8 cellular contexts compared by ENCODE assay signal in the genomic region with DNA sequence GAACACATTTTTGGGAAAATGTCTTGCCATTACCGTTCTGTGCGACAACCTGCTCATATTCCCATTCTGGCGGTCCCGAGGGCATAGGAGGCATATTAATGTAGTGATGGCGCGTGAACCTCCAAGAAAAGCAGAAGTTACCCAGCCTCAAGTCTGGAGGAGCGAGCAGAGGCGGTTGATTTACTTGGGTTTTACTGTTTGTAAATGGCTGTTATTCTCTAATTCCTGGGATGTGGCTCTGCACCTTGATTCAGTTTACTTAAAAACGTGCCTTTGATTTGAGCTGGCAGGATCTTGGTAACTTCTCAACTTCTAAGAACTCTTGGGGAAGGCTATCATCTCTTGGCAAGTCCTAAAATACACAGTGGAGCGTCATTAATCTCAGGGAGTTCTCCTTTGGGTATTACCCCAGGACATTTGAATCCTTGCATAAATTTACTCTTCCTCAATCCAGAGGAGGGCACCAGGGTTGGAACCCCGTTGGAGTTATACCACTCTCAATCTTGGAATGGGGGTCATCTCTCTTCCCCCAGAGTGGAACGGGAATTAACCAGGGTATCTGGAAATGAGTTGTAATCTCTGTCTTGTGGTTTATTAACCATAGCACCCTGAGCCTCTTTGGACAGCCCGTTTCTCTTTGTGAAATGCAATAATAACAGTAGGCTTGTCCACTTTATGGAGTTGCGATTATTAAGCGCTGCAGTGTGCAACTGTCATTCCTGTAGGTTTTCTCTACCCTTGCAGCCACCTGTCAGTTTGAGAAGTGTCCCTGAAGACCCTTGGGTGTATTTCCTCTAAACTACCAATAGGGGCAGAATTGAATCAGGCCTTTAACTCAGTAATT. TPM values are rescaled to one million over a fixed set of nuclear protein-coding genes. Genes with fewer than 3 reads are reported as not detected.
DNase-seq lines count a peak whose midpoint lies in the region; ATAC-seq, FAIRE-seq and TF ChIP-seq lines count a peak whose summit lies in the region.

No MANE protein-coding gene starts in this region.

- FAIRE-seq in GM12891 (lab: Jason Lieb, UNC): peak; percentile 16

- no peak for ATAC-seq in HG03432 (IDR thresholded peaks at IDR 0.05; ENCODE audit: unreplicated experiment)

- H3K4me3 Mint-ChIP-seq in IgD-negative memory B cell: peak overlapping the region; percentile 92 to 99 (median 98)

- TF ChIP-seq POLR2A in GM12891 (IDR thresholded peaks at IDR 0.05; ENCODE audit: low read depth, low read length): no peak

- peaks cover 8% of the 10 kb centered on the region for H3K4me1 ChIP-seq in mesodermal cell (ENCODE audit: control insufficient read depth, insufficient read depth, low read length, poor library complexity, severe bottlenecking)

- no peaks in the 10 kb centered on the region for H3K36me3 Mint-ChIP-seq in IgD-negative memory B cell

- H3K9me3 Mint-ChIP-seq in IgD-negative memory B cell: no peaks in the 10 kb centered on the region

- H3K27me3 ChIP-seq in BJ (ENCODE audit: control insufficient read depth, insufficient read depth, low read length): no peaks in the 10 kb centered on the region

- 18 to 20% methylated on average over 12 to 13 of the region's 15 CpGs for WGBS in mesodermal cell (ENCODE audit: insufficient coverage in 2 of 2), 2 experiments

- no peaks in the 10 kb centered on the region for H3K27me3 Mint-ChIP-seq in IgD-negative memory B cell

- peak overlapping the region; percentile 95 for H3K4me3 ChIP-seq in BJ (ENCODE audit: low read depth, low read length)
- peak overlapping the region; percentile 82 for H3K4me3 ChIP-seq in mesodermal cell (ENCODE audit: extremely low read depth, insufficient read depth, low read length, poor library complexity, severe bottlenecking)

- peak; percentile 75 for TF ChIP-seq CTCF in BJ (IDR thresholded peaks at IDR 0.05; ENCODE audit: insufficient read depth, low read depth, low read length)

- peak overlapping the region; percentile 55 to 86 (median 85) for H3K27ac Mint-ChIP-seq in IgD-negative memory B cell

- H3K36me3 ChIP-seq in BJ (ENCODE audit: control insufficient read depth, insufficient read depth, low read length) (no peaks in the 10 kb centered on the region), mesodermal cell (ENCODE audit: control insufficient read depth, insufficient read depth, low read length) (peaks cover 4% of the 10 kb centered on the region)

- CTCF ChIA-PET in BJ (lab: Yijun Ruan, JAX): interaction anchor here (0.5 to 5.1 kb wide), 24 partner anchors 9 to 295 kb away, joined by 3 to 48 read pairs (median 4); no protein-coding TSS in a partner anchor

- peaks cover 24 to 25% (median 24%) of the 10 kb centered on the region in 3 donors for H3K4me1 Mint-ChIP-seq in IgD-negative memory B cell

- no peaks in the 10 kb centered on the region for H3K9me3 ChIP-seq in mesodermal cell (ENCODE audit: control insufficient read depth, low read length)

- POLR2A ChIA-PET in BJ (lab: Charles Lee): no interaction called here

- no peak overlapping the region for H3K27ac ChIP-seq in mesodermal cell (ENCODE audit: low read depth, low read length, severe bottlenecking)

- DNase-seq in BJ (ENCODE audit: low read depth) (no peak), GM12891 (ENCODE audit: insufficient read length, low spot score) (peak; percentile 59), RKO (ENCODE audit: low spot score) (peak; percentile 86), dedifferentiated amniotic fluid mesenchymal stem cell (ENCODE audit: extremely low spot score) (peak; percentile 55), amniotic stem cell (lab: John Stamatoyannopoulos, UW) (no peak)

TF ChIP-seq in GM12891, 5 proteins besides CTCF, POLR2A, EP300 and RAD21:
- TF ChIP-seq TAF1 (IDR thresholded peaks at IDR 0.05; ENCODE audit: low read depth, low read length) (no peak), POU2F2 (IDR thresholded peaks at IDR 0.05; ENCODE audit: low read depth, low read length) (no peak), PAX5 (IDR thresholded peaks at IDR 0.05; ENCODE audit: insufficient read depth, low read length, severe bottlenecking) (no peak), POLR2AphosphoS5 (IDR thresholded peaks at IDR 0.05; ENCODE audit: low read depth, low read length) (no peak), SPI1 (IDR thresholded peaks at IDR 0.05; ENCODE audit: low read depth, low read length) (no peak)

RNA-seq across cellular contexts. Expression of gene HK2, which starts 2.1 kb away (rescaled TPM):
- polyA plus RNA-seq in BJ (2011; rRNA removed) (21.8 and 23.8 TPM in 2 replicates), IgD-negative memory B cell (4.3 TPM)
- 37.7 and 49.1 TPM in 2 replicates for polyA minus RNA-seq in BJ (2011; rRNA and poly(A)+ RNA removed)
- polyA plus RNA-seq in GM12891 (2012; ENCODE audit: low read depth, missing spikeins): 35.6 TPM
- 8.6 TPM for polyA plus RNA-seq in mesodermal cell (2013, experiment 1 of 2)
- polyA plus RNA-seq in mesodermal cell (2013, experiment 2 of 2): 8.7 TPM

Comparison
In these comparisons a context has a peak if more than half of its experiments do, and no peak if none do; other contexts are left out.
1. DNase-seq: peak in GM12891 (single experiment), RKO (single experiment) and dedifferentiated amniotic fluid mesenchymal stem cell (single experiment); none in BJ (single experiment) and amniotic stem cell (single experiment).